8 cellular contexts compared by ENCODE assay signal in the genomic region with DNA sequence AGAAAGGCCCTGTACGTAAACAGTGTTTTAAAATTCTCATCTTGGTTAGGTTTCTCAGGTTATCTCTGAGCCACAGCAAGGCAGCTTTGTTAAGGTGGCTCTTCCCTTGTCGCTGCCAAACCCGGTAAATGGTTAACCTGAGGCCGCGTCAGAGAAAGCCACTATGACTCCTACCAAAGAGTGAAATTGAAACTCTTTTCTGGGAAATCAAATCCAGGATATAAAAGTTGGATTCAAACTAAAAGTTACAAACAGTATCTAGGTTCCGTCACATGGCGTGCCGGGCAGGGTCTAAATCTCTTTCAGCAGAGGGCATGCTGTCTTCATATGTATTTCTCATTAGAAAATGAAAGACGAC. TPM values are rescaled to one million over a fixed set of nuclear protein-coding genes. Genes with fewer than 3 reads are reported as not detected.
DNase-seq lines count a peak whose midpoint lies in the region; ATAC-seq and TF ChIP-seq lines count a peak whose summit lies in the region.

No MANE protein-coding gene starts in this region.

- H3K27ac Mint-ChIP-seq in activated CD4-positive, alpha-beta memory T cell treated with anti-CD3 and anti-CD28 coated beads for 36 hours, result peak overlapping the region; percentile 100
- peak overlapping the region; percentile 97 to 100 (median 99) for H3K27ac Mint-ChIP-seq in naive thymus-derived CD8-positive, alpha-beta T cell

- H3K4me3 ChIP-seq in GM12864 (ENCODE audit: low read depth, low read length) (peak overlapping the region; percentile 82), GM23248 (peak overlapping the region; percentile 99), esophagus (ENCODE audit: low read depth in 1 of 2, low read length in 2 of 2) (peak overlapping the region; percentile 82 to 96)

- in situ Hi-C loops in GM23248 (cut with MboI), result no loop called here
- in situ Hi-C loops in GM13976 (cut with MboI; ENCODE audit: low sequenced_read_pairs, unreplicated experiment), result no loop called here

- 1 to 2% methylated on average over 9 of the region's 9 CpGs for WGBS in GM23248 (ENCODE audit: low coverage in 1 of 2, low lambda C conversion rate in 2 of 2, missing lambda C conversion rate in 2 of 2), 2 experiments
- WGBS in esophagus, 2 donors, result 0% methylated on average over 9 of the region's 9 CpGs

- H3K9me3 ChIP-seq in GM23248 (ENCODE audit: low read depth) (no peaks in the 10 kb centered on the region), esophagus (ENCODE audit: control insufficient read depth in 2 of 2, insufficient read depth in 1 of 2, low read depth in 1 of 2, low read length in 1 of 2) (no peaks in the 10 kb centered on the region)

- H3K4me2 ChIP-seq in GM23248 (ENCODE audit: unreplicated experiment), result peak overlapping the region; percentile 95

- H3K27ac ChIP-seq in GM23248 (peak overlapping the region; percentile 96), esophagus (ENCODE audit: low read depth in 2 of 2, low read length in 1 of 2) (peak overlapping the region; percentile 97), temporal lobe (ENCODE audit: low read depth, low read length) (peak overlapping the region; percentile 54)

- H3K79me2 ChIP-seq in GM23248 (ENCODE audit: insufficient read depth), result peaks cover 47% of the 10 kb centered on the region

- intact Hi-C loops in activated CD4-positive, alpha-beta memory T cell treated with anti-CD3 and anti-CD28 coated beads for 36 hours (cut with micrococcal nuclease), result loop anchor here (1.0 to 10.0 kb wide), 15 partner anchors 91 to 1445 kb away; partner anchors contain the start of genes ABCE1, ANAPC10 and OTUD4

- no peaks in the 10 kb centered on the region for H4K20me1 ChIP-seq in GM23248 (ENCODE audit: insufficient read depth)

- CTCF ChIA-PET in activated CD4-positive, alpha-beta memory T cell treated with anti-CD3 and anti-CD28 coated beads for 36 hours (lab: Charles Lee), result interaction anchor here (0.6 to 2.1 kb wide), 3 partner anchors 23 to 439 kb away, joined by 3 to 7 read pairs (median 3); partner anchors contain the start of gene OTUD4

- H3K4me1 Mint-ChIP-seq in activated CD4-positive, alpha-beta memory T cell treated with anti-CD3 and anti-CD28 coated beads for 36 hours (ENCODE audit: low read depth), result peaks cover 46% of the 10 kb centered on the region
- peaks cover 15 to 53% (median 49%) of the 10 kb centered on the region in 4 donors for H3K4me1 Mint-ChIP-seq in naive thymus-derived CD8-positive, alpha-beta T cell

- H2AFZ ChIP-seq in GM23248, result peak overlapping the region; percentile 85

- POLR2A ChIA-PET in activated CD4-positive, alpha-beta memory T cell treated with anti-CD3 and anti-CD28 coated beads for 36 hours (lab: Charles Lee), result interaction anchor here (0.6 to 2.3 kb wide), 9 partner anchors 101 to 521 kb away, joined by 3 to 7 read pairs (median 4); partner anchors contain the start of genes ABCE1 and ZNF827
- POLR2A ChIA-PET in naive thymus-derived CD8-positive, alpha-beta T cell (lab: Charles Lee), result interaction anchor here (0.9 to 2.3 kb wide), 7 partner anchors 208 to 521 kb away, joined by 3 to 19 read pairs (median 5); partner anchors contain the start of genes ABCE1, ANAPC10, OTUD4 and ZNF827

- H3K36me3 Mint-ChIP-seq in activated CD4-positive, alpha-beta memory T cell treated with anti-CD3 and anti-CD28 coated beads for 36 hours, result peaks cover 20% of the 10 kb centered on the region
- peaks cover under 1 to 9% (median 5%) of the 10 kb centered on the region in 3 donors for H3K36me3 Mint-ChIP-seq in naive thymus-derived CD8-positive, alpha-beta T cell

- no peaks in the 10 kb centered on the region for H3K27me3 Mint-ChIP-seq in activated CD4-positive, alpha-beta memory T cell treated with anti-CD3 and anti-CD28 coated beads for 36 hours
- peaks cover 0 to under 1% (median 0%) of the 10 kb centered on the region in 5 donors for H3K27me3 Mint-ChIP-seq in naive thymus-derived CD8-positive, alpha-beta T cell

- H3K27me3 ChIP-seq in GM23248 (replicated peaks; ENCODE audit: insufficient read depth) (no peaks in the 10 kb centered on the region), esophagus (ENCODE audit: control insufficient read depth in 1 of 2, insufficient read depth in 2 of 2, low read length in 2 of 2) (no peaks in the 10 kb centered on the region)

- peaks cover 26% of the 10 kb centered on the region for H3F3A ChIP-seq in GM23248 (ENCODE audit: insufficient read depth)

- peak overlapping the region; percentile 99 for H3K9ac ChIP-seq in GM23248

- H3K4me1 ChIP-seq in GM23248 (ENCODE audit: insufficient read depth) (peaks cover 27% of the 10 kb centered on the region), esophagus (ENCODE audit: control insufficient read depth in 2 of 2, insufficient read depth in 2 of 2, low read length in 1 of 2) (no peaks in the 10 kb centered on the region)

- TF ChIP-seq CTCF in GM12864 (IDR thresholded peaks at IDR 0.05; ENCODE audit: low read depth, low read length, missing control alignments) (no peak), GM13976 (IDR thresholded peaks at IDR 0.05; ENCODE audit: borderline replicate concordance, control extremely low read depth, extremely low read depth, insufficient read depth, missing control alignments) (no peak)

- H3K9me2 ChIP-seq in GM23248 (ENCODE audit: insufficient read depth), result no peaks in the 10 kb centered on the region

- peak; percentile 26 for DNase-seq in GM12864 (ENCODE audit: low read depth)
- DNase-seq in GM23248, result peak; percentile 78
- peak; percentile 79 to 82 for DNase-seq in Kasumi-1 (lab: John Stamatoyannopoulos, UW)
- peak; percentile 81 for DNase-seq in activated CD4-positive, alpha-beta memory T cell treated with anti-CD3 and anti-CD28 coated beads for 36 hours
- DNase-seq in naive thymus-derived CD8-positive, alpha-beta T cell, result peak in 6 of 10 donors; percentile 12 to 61 (median 36)
- no peak for DNase-seq in GM13976 (ENCODE audit: low spot score)

- ATAC-seq in naive thymus-derived CD8-positive, alpha-beta T cell, result peak; percentile 56 to 58

- H3K36me3 ChIP-seq in GM23248 (ENCODE audit: low read depth) (no peaks in the 10 kb centered on the region), esophagus (ENCODE audit: control insufficient read depth in 2 of 2, insufficient read depth in 2 of 2, low read length in 1 of 2) (no peaks in the 10 kb centered on the region)

- H3K9me3 Mint-ChIP-seq in activated CD4-positive, alpha-beta memory T cell treated with anti-CD3 and anti-CD28 coated beads for 36 hours, result peaks cover 3% of the 10 kb centered on the region
- no peaks in the 10 kb centered on the region for H3K9me3 Mint-ChIP-seq in naive thymus-derived CD8-positive, alpha-beta T cell

- H3K4me3 Mint-ChIP-seq in activated CD4-positive, alpha-beta memory T cell treated with anti-CD3 and anti-CD28 coated beads for 36 hours, result peak overlapping the region; percentile 94
- peak overlapping the region; percentile 95 to 99 (median 98) for H3K4me3 Mint-ChIP-seq in naive thymus-derived CD8-positive, alpha-beta T cell

RNA-seq across cellular contexts. Expression of gene MMAA, which starts 0.4 kb away (rescaled TPM):
- 5.5 and 7.6 TPM in 2 replicates for total RNA-seq in GM23248 (2014; rRNA removed; shearing (Covaris generic))
- polyA plus RNA-seq in GM23248 (2016; fragmentation: Nextera tagmentation; extraction: Ambion mirVana) (9.9 and 10.1 TPM in 2 replicates), esophagus (1 to 10 TPM; 4.5 to 8.3 TPM)
- 10 to 100 TPM; 24.4 to 25.1 TPM for total RNA-seq in activated CD4-positive, alpha-beta memory T cell treated with anti-CD3 and anti-CD28 coated beads for 36 hours
- 10 to 100 TPM; 11.8 TPM for total RNA-seq in naive thymus-derived CD8-positive, alpha-beta T cell
- 1 to 10 TPM; 8.0 to 10.0 (median 9.6) TPM for polyA plus RNA-seq in naive thymus-derived CD8-positive, alpha-beta T cell
- 8.9 TPM for total RNA-seq in temporal lobe
